18 cellular contexts compared by ENCODE assay signal in genomic region chr7:43628431-43628830, GRCh38. TPM values are rescaled to one million over a fixed set of nuclear protein-coding genes. Genes with fewer than 3 reads are reported as not detected.
DNase-seq lines count a peak whose midpoint lies in the region; ATAC-seq and TF ChIP-seq lines count a peak whose summit lies in the region.
"Had no signal": no experiment of that assay in that cellular context is flagged by ENCODE, and none has a peak within 500 bp of the region (broad histone marks: within the 10 kb centered on the region; RNA-seq: fewer than 3 reads in every experiment).

No MANE protein-coding gene starts in this region.

- no peaks in the 10 kb centered on the region for H3K9me3 Mint-ChIP-seq in activated T-cell treated with anti-CD3 and anti-CD28 coated beads, Interleukin-2, amount 50 U/mL, for 24 hours
- no peaks in the 10 kb centered on the region for H3K9me3 Mint-ChIP-seq in stimulated activated effector memory CD8-positive, alpha-beta T cell treated with anti-CD3 and anti-CD28 coated beads, Interleukin-12 subunit alpha, Interleukin-12 subunit beta, amount 100 ng/mL, for 72 hours

- H3K4me1 Mint-ChIP-seq in activated T-cell treated with anti-CD3 and anti-CD28 coated beads, Interleukin-2, amount 50 U/mL, for 24 hours (ENCODE audit: low read depth): peaks cover 96% of the 10 kb centered on the region
- peaks cover 78% of the 10 kb centered on the region for H3K4me1 Mint-ChIP-seq in stimulated activated effector memory CD8-positive, alpha-beta T cell treated with anti-CD3 and anti-CD28 coated beads, Interleukin-12 subunit alpha, Interleukin-12 subunit beta, amount 100 ng/mL, for 72 hours

- peaks cover 88% of the 10 kb centered on the region for H3K36me3 ChIP-seq in SU-DHL-6 (ENCODE audit: low read length)

- H3K27me3 ChIP-seq in SU-DHL-6 (ENCODE audit: low read length): no peaks in the 10 kb centered on the region
- H3K27me3 ChIP-seq: hepatocyte, right atrium auricular region, testis had no signal

- peaks cover 95% of the 10 kb centered on the region for H3K79me2 ChIP-seq in SU-DHL-6 (ENCODE audit: insufficient read depth, low read length)
- H3K79me2 ChIP-seq: hepatocyte had no signal

- H3K27ac Mint-ChIP-seq in activated T-cell treated with anti-CD3 and anti-CD28 coated beads, Interleukin-2, amount 50 U/mL, for 24 hours: peak overlapping the region; percentile 84
- peak overlapping the region; percentile 76 for H3K27ac Mint-ChIP-seq in stimulated activated effector memory CD8-positive, alpha-beta T cell treated with anti-CD3 and anti-CD28 coated beads, Interleukin-12 subunit alpha, Interleukin-12 subunit beta, amount 100 ng/mL, for 72 hours

- no peak for ATAC-seq in stimulated activated effector memory CD8-positive, alpha-beta T cell treated with anti-CD3 and anti-CD28 coated beads, Interleukin-12 subunit alpha, Interleukin-12 subunit beta, amount 100 ng/mL, for 72 hours
- ATAC-seq: activated naive CD4-positive, alpha-beta T cell treated with anti-CD3 and anti-CD28 coated beads, Interleukin-2, amount 50 U/mL, for 72 hours had no signal

- H3K27me3 Mint-ChIP-seq in activated T-cell treated with anti-CD3 and anti-CD28 coated beads, Interleukin-2, amount 50 U/mL, for 24 hours: no peaks in the 10 kb centered on the region

- DNase-seq in activated T-cell treated with anti-CD3 and anti-CD28 coated beads, Interleukin-2, amount 50 U/mL, for 24 hours: no peak
- no peak for DNase-seq in activated T-cell treated with anti-CD3 and anti-CD28 coated beads, Interleukin-2, amount 50 U/mL, for 1 hour
- no peak for DNase-seq in epithelial cell of prostate (ENCODE audit: low read depth, low spot score)
- no peak for DNase-seq in stimulated activated effector memory CD8-positive, alpha-beta T cell treated with anti-CD3 and anti-CD28 coated beads, Interleukin-12 subunit alpha, Interleukin-12 subunit beta, amount 100 ng/mL, for 72 hours (ENCODE audit: low spot score in 2 of 2)
- DNase-seq in NK-92 (lab: John Stamatoyannopoulos, UW; ENCODE audit: unreplicated experiment): no peak
- no peak for DNase-seq in H4 (ENCODE audit: low spot score)
- DNase-seq in NCI-H1092 treated with DMSO at 0.1 percent for 48 hours (lab: John Stamatoyannopoulos, UW): no peak
- DNase-seq: activated T-cell treated with anti-CD3 and anti-CD28 coated beads, Interleukin-2, amount 50 U/mL, for 48 hours; C1 segment of cervical spinal cord; DMS 273 treated with DMSO at 0.1 percent for 48 hours; MM.1S; NCI-H526 treated with DMSO at 0.1 percent for 48 hours; Right ventricle myocardium superior; testis had no signal

- H3K4me3 ChIP-seq in SU-DHL-6 (ENCODE audit: insufficient read depth, low read length, poor library complexity, severe bottlenecking): no peak overlapping the region
- H3K4me3 ChIP-seq: hepatocyte, right atrium auricular region, testis had no signal

- H4K20me1 ChIP-seq in SU-DHL-6 (ENCODE audit: low read depth, low read length): peaks cover 13% of the 10 kb centered on the region; the same call in 1 of the 2 replicates

- TF ChIP-seq CTCF in SU-DHL-6 (IDR thresholded peaks at IDR 0.05; ENCODE audit: insufficient read depth, low read length, poor library complexity, severe bottlenecking): no peak

- H2AFZ ChIP-seq in SU-DHL-6 (ENCODE audit: low read depth, low read length, severe bottlenecking): no peak overlapping the region
- H2AFZ ChIP-seq: hepatocyte had no signal

- no peak overlapping the region for H3K4me3 Mint-ChIP-seq in activated T-cell treated with anti-CD3 and anti-CD28 coated beads, Interleukin-2, amount 50 U/mL, for 24 hours
- H3K4me3 Mint-ChIP-seq in stimulated activated effector memory CD8-positive, alpha-beta T cell treated with anti-CD3 and anti-CD28 coated beads, Interleukin-12 subunit alpha, Interleukin-12 subunit beta, amount 100 ng/mL, for 72 hours: no peak overlapping the region

- H3K9me3 ChIP-seq in SU-DHL-6 (ENCODE audit: insufficient read depth, low read length): no peaks in the 10 kb centered on the region
- H3K9me3 ChIP-seq: right atrium auricular region, testis had no signal

- H3K36me3 Mint-ChIP-seq in activated T-cell treated with anti-CD3 and anti-CD28 coated beads, Interleukin-2, amount 50 U/mL, for 24 hours (ENCODE audit: low read depth): peaks cover 95% of the 10 kb centered on the region
- H3K36me3 Mint-ChIP-seq in stimulated activated effector memory CD8-positive, alpha-beta T cell treated with anti-CD3 and anti-CD28 coated beads, Interleukin-12 subunit alpha, Interleukin-12 subunit beta, amount 100 ng/mL, for 72 hours: peaks cover 45% of the 10 kb centered on the region

- H3K27ac ChIP-seq in SU-DHL-6 (ENCODE audit: low read depth, low read length): peak overlapping the region; percentile 17; the same call in 1 of the 2 replicates
- H3K27ac ChIP-seq in epithelial cell of prostate: peak overlapping the region; percentile 6
- H3K27ac ChIP-seq: hepatocyte, right atrium auricular region, testis had no signal

- no peak overlapping the region for H3K9ac ChIP-seq in SU-DHL-6 (ENCODE audit: low read length)

- no peak overlapping the region for H3K4me2 ChIP-seq in SU-DHL-6 (ENCODE audit: low read depth, low read length, poor library complexity, severe bottlenecking)
- H3K4me2 ChIP-seq: hepatocyte had no signal

- H3K9me2 ChIP-seq in SU-DHL-6 (replicated peaks; ENCODE audit: insufficient read depth, low read length): no peaks in the 10 kb centered on the region

- H3F3A ChIP-seq in SU-DHL-6 (ENCODE audit: insufficient read depth): peaks cover 86% of the 10 kb centered on the region

RNA-seq across cellular contexts. Expression of gene STK17A, which starts 45.5 kb away (rescaled TPM):
- 161 and 166 TPM in 2 replicates for total RNA-seq in H4 (2014; rRNA removed; shearing (Covaris generic))
